1 cellular context compared by ENCODE assay signal in the genomic region with DNA sequence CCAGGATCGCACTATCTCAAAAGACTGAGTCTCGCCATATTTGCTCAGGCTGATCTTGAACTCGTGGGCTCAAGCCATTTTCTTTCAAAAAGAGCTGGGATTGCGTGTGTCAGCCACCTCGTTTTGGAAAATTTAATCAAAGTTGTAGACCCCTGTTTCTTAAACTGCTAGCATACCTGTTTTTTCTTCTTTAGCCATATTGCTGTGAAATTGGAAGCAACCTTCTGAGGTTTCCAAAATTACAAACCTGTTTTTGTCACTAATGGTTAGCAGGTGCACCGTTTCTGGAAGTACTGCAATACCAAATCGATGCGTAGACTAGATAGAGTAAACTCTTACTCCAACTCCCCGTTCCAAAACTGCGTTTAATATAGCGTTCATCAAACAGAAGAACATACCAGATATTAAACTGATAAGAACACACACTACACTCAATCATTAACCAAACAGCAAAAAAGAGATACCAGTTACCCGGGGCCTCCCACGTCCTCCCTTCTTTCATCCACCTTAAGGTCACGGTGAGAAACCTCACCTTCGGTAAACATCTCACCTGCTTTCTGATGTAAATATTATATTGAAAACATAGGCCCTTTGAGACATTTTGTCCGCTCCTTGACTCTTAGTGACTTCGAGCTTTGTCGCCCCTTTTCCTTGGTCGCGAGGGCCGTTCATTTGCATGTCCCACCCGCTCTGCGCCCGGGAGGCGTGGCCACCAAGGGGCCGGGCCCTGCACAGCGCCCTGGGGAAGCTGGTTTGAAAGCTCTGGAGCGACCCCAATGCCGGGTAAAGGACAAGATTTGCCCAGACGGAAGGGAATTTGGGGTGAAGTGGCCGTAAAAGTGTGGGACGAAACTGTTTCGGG.
TF ChIP-seq lines count a peak whose summit lies in the region.

A gene (minus strand): TSS at position 462 of the 862 bp plus-strand sequence.

TF ChIP-seq in HEK293, 187 proteins besides CTCF, POLR2A, EP300 and RAD21 (continued from another document):
- TF ChIP-seq, protein P1, sequence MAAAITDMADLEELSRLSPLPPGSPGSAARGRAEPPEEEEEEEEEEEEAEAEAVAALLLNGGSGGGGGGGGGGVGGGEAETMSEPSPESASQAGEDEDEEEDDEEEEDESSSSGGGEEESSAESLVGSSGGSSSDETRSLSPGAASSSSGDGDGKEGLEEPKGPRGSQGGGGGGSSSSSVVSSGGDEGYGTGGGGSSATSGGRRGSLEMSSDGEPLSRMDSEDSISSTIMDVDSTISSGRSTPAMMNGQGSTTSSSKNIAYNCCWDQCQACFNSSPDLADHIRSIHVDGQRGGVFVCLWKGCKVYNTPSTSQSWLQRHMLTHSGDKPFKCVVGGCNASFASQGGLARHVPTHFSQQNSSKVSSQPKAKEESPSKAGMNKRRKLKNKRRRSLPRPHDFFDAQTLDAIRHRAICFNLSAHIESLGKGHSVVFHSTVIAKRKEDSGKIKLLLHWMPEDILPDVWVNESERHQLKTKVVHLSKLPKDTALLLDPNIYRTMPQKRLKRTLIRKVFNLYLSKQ (tag by site-specific recombination; IDR thresholded peaks at IDR 0.05; ENCODE audit: borderline replicate concordance) = no peak
- TF ChIP-seq, protein P2, sequence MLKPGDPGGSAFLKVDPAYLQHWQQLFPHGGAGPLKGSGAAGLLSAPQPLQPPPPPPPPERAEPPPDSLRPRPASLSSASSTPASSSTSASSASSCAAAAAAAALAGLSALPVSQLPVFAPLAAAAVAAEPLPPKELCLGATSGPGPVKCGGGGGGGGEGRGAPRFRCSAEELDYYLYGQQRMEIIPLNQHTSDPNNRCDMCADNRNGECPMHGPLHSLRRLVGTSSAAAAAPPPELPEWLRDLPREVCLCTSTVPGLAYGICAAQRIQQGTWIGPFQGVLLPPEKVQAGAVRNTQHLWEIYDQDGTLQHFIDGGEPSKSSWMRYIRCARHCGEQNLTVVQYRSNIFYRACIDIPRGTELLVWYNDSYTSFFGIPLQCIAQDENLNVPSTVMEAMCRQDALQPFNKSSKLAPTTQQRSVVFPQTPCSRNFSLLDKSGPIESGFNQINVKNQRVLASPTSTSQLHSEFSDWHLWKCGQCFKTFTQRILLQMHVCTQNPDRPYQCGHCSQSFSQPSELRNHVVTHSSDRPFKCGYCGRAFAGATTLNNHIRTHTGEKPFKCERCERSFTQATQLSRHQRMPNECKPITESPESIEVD (tag by site-specific recombination; IDR thresholded peaks at IDR 0.05) = peak; percentile 46
- TF ChIP-seq ZNF335 (tag by site-specific recombination; conservative IDR thresholded peaks at IDR 0.05) = peak; percentile 86
- TF ChIP-seq ZNF23 (tag by site-specific recombination; IDR thresholded peaks at IDR 0.05; ENCODE audit: borderline replicate concordance) = no peak
- TF ChIP-seq YY1 (tag by site-specific recombination; IDR thresholded peaks at IDR 0.05) = 0 out of 2 replicates have a peak, but pooled peaks have one; percentile 18
- TF ChIP-seq ZBTB7A (tag by site-specific recombination; IDR thresholded peaks at IDR 0.05; ENCODE audit: low read depth) = no peak
- TF ChIP-seq, protein P3, sequence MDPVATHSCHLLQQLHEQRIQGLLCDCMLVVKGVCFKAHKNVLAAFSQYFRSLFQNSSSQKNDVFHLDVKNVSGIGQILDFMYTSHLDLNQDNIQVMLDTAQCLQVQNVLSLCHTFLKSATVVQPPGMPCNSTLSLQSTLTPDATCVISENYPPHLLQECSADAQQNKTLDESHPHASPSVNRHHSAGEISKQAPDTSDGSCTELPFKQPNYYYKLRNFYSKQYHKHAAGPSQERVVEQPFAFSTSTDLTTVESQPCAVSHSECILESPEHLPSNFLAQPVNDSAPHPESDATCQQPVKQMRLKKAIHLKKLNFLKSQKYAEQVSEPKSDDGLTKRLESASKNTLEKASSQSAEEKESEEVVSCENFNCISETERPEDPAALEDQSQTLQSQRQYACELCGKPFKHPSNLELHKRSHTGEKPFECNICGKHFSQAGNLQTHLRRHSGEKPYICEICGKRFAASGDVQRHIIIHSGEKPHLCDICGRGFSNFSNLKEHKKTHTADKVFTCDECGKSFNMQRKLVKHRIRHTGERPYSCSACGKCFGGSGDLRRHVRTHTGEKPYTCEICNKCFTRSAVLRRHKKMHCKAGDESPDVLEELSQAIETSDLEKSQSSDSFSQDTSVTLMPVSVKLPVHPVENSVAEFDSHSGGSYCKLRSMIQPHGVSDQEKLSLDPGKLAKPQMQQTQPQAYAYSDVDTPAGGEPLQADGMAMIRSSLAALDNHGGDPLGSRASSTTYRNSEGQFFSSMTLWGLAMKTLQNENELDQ (tag by site-specific recombination; IDR thresholded peaks at IDR 0.05; ENCODE audit: low read depth) = no peak
- 0 out of 2 replicates have a peak, but pooled peaks have one; percentile 36 for TF ChIP-seq SP7 (tag by site-specific recombination; IDR thresholded peaks at IDR 0.05)
- TF ChIP-seq ZNF202 (tag by site-specific recombination; IDR thresholded peaks at IDR 0.05; ENCODE audit: borderline replicate concordance) = no peak
